ENCODE assay signal across 21 cellular contexts in the genomic region with DNA sequence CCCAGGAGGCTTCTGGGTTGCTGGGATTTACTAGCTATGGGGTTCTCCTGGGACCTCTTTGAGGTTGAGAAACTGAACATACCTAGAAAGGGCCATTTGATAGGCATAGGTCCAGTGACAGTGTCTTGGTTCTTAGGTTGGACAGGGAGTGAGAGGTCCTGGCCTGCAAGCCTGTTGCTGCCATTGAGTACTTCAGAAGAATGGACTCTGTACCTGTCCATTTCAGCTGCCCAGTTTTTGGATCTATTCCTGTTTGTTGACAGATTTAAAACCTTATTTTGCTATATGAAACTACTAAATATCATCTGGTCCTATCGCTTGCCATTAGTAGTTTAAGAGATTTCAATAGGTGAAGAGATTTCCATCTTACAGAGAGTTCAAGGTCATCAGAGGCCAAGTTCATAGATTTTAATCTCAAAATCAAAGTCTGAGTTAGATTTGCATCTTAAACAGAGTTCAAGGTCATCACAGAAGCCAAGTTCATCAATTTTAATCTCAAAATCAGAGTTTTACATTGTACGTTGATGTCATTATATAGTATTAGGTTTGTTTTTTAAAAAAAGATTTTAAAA.
"Had no signal": no experiment of that assay in that cellular context is flagged by ENCODE, and none has a peak within 500 bp of the region (broad histone marks: within the 10 kb centered on the region; RNA-seq: fewer than 3 reads in every experiment).

No MANE protein-coding gene starts in this region.

- H3K9me3 ChIP-seq: esophagus squamous epithelium, gastrocnemius medialis, left ventricle myocardium inferior, lower lobe of right lung had no signal

- DNase-seq: dermis blood vessel endothelial cell; dorsolateral prefrontal cortex; effector CD4-positive, alpha-beta T cell; effector memory CD4-positive, alpha-beta T cell; erythroblast; esophagus squamous epithelium; foreskin fibroblast; foreskin melanocyte; gastrocnemius medialis; glutamatergic neuron; head of caudate nucleus; heart right ventricle; hippocampal formation; left cardiac atrium; left ventricle myocardium inferior; lower lobe of right lung; mesendoderm; midbrain had no signal

- ATAC-seq: esophagus mucosa, gastrocnemius medialis, heart right ventricle, left cardiac atrium, lower lobe of right lung had no signal

- H3K36me3 ChIP-seq: esophagus squamous epithelium, gastrocnemius medialis, heart right ventricle, left ventricle myocardium inferior, lower lobe of right lung had no signal

- H3K4me3 ChIP-seq: coronary artery, dorsolateral prefrontal cortex, esophagus squamous epithelium, gastrocnemius medialis, heart right ventricle, left ventricle myocardium inferior, lower lobe of right lung had no signal

- H3K27me3 ChIP-seq: dorsolateral prefrontal cortex, esophagus squamous epithelium, gastrocnemius medialis, heart right ventricle had no signal

- H3K27ac ChIP-seq: coronary artery, dorsolateral prefrontal cortex, epithelial cell of prostate, esophagus squamous epithelium, gastrocnemius medialis, heart right ventricle, left ventricle myocardium inferior, lower lobe of right lung had no signal
